2 cellular contexts compared by ENCODE assay signal in the genomic region with DNA sequence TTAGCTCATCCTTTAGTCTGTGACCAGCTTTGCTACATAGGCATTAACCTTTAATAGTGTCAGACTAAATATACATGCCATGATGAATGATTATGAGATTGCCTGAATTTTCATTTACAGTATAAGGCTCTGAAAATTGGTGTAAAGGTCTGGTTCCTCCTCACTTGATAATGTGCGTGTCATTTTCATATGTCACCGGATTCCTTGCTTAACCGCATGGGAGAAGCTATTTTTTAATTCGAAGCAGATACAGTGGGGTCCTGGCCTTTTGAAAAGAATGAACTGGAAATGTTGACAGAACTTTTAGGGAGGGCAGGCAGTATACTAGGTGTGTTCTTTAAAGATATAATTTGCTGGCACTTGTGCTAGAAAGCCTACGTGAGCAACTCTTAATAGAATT.
TF ChIP-seq lines count a peak whose summit lies in the region.

No MANE protein-coding gene starts in this region.

TF ChIP-seq in HCT116, 20 proteins besides CTCF, POLR2A, EP300 and RAD21 (continued from another document):
- TF ChIP-seq EZH2phosphoT487 (IDR thresholded peaks at IDR 0.05; ENCODE audit: borderline replicate concordance) (no peak), POLR2AphosphoS5 (IDR thresholded peaks at IDR 0.05; ENCODE audit: low read depth, low read length) (no peak), ZNF274 (IDR thresholded peaks at IDR 0.05; ENCODE audit: low read depth, low read length) (no peak), SP1 (IDR thresholded peaks at IDR 0.05; ENCODE audit: low read depth) (no peak), EZH2 (IDR thresholded peaks at IDR 0.05) (no peak), CBX3 (IDR thresholded peaks at IDR 0.05; ENCODE audit: low read depth) (no peak), YY1 (IDR thresholded peaks at IDR 0.05; ENCODE audit: extremely low read depth, insufficient replicate concordance, low read depth, low read length) (no peak), SRF (IDR thresholded peaks at IDR 0.05; ENCODE audit: low read depth) (no peak), ZFX (IDR thresholded peaks at IDR 0.05) (no peak), EGR1 (IDR thresholded peaks at IDR 0.05; ENCODE audit: low read depth) (no peak), MAX (IDR thresholded peaks at IDR 0.05) (no peak), FOSL1 (IDR thresholded peaks at IDR 0.05; ENCODE audit: low read depth) (no peak), SIN3A (IDR thresholded peaks at IDR 0.05; ENCODE audit: low read depth) (no peak), TCF7L2 (IDR thresholded peaks at IDR 0.05; ENCODE audit: borderline replicate concordance, extremely low read depth, insufficient read depth, insufficient read length) (no peak), CEBPB (IDR thresholded peaks at IDR 0.05; ENCODE audit: low read depth) (no peak)
- TF ChIP-seq, protein P1, sequence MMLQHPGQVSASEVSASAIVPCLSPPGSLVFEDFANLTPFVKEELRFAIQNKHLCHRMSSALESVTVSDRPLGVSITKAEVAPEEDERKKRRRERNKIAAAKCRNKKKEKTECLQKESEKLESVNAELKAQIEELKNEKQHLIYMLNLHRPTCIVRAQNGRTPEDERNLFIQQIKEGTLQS (IDR thresholded peaks at IDR 0.05), result no peak
- TF ChIP-seq, protein P2, sequence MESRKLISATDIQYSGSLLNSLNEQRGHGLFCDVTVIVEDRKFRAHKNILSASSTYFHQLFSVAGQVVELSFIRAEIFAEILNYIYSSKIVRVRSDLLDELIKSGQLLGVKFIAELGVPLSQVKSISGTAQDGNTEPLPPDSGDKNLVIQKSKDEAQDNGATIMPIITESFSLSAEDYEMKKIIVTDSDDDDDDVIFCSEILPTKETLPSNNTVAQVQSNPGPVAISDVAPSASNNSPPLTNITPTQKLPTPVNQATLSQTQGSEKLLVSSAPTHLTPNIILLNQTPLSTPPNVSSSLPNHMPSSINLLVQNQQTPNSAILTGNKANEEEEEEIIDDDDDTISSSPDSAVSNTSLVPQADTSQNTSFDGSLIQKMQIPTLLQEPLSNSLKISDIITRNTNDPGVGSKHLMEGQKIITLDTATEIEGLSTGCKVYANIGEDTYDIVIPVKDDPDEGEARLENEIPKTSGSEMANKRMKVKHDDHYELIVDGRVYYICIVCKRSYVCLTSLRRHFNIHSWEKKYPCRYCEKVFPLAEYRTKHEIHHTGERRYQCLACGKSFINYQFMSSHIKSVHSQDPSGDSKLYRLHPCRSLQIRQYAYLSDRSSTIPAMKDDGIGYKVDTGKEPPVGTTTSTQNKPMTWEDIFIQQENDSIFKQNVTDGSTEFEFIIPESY (IDR thresholded peaks at IDR 0.05; ENCODE audit: extremely low read depth, insufficient replicate concordance, low read length), result no peak
- TF ChIP-seq, protein P3, sequence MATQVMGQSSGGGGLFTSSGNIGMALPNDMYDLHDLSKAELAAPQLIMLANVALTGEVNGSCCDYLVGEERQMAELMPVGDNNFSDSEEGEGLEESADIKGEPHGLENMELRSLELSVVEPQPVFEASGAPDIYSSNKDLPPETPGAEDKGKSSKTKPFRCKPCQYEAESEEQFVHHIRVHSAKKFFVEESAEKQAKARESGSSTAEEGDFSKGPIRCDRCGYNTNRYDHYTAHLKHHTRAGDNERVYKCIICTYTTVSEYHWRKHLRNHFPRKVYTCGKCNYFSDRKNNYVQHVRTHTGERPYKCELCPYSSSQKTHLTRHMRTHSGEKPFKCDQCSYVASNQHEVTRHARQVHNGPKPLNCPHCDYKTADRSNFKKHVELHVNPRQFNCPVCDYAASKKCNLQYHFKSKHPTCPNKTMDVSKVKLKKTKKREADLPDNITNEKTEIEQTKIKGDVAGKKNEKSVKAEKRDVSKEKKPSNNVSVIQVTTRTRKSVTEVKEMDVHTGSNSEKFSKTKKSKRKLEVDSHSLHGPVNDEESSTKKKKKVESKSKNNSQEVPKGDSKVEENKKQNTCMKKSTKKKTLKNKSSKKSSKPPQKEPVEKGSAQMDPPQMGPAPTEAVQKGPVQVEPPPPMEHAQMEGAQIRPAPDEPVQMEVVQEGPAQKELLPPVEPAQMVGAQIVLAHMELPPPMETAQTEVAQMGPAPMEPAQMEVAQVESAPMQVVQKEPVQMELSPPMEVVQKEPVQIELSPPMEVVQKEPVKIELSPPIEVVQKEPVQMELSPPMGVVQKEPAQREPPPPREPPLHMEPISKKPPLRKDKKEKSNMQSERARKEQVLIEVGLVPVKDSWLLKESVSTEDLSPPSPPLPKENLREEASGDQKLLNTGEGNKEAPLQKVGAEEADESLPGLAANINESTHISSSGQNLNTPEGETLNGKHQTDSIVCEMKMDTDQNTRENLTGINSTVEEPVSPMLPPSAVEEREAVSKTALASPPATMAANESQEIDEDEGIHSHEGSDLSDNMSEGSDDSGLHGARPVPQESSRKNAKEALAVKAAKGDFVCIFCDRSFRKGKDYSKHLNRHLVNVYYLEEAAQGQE (IDR thresholded peaks at IDR 0.05; ENCODE audit: low read depth), result no peak

TF ChIP-seq in GM12878, 131 proteins besides CTCF, POLR2A, EP300 and RAD21 (continued from another document):
- TF ChIP-seq CHD2 (IDR thresholded peaks at IDR 0.05; ENCODE audit: borderline replicate concordance, low read depth, low read length) (no peak), SMAD1 (IDR thresholded peaks at IDR 0.05; ENCODE audit: low read depth, partially characterized antibody) (no peak), E4F1 (IDR thresholded peaks at IDR 0.05; ENCODE audit: borderline replicate concordance, partially characterized antibody) (no peak), RAD51 (IDR thresholded peaks at IDR 0.05) (no peak), BMI1 (IDR thresholded peaks at IDR 0.05; ENCODE audit: borderline replicate concordance) (no peak), ZNF207 (IDR thresholded peaks at IDR 0.05; ENCODE audit: borderline replicate concordance) (no peak), IKZF2 (IDR thresholded peaks at IDR 0.05) (no peak), TARDBP (IDR thresholded peaks at IDR 0.05; ENCODE audit: borderline replicate concordance) (no peak), HDGF (IDR thresholded peaks at IDR 0.05) (no peak), CBX3 (IDR thresholded peaks at IDR 0.05; ENCODE audit: borderline replicate concordance, low read depth) (no peak)
- TF ChIP-seq, protein P1 (IDR thresholded peaks at IDR 0.05; ENCODE audit: borderline replicate concordance, extremely low read depth, low read depth, low read length), result no peak
- TF ChIP-seq, protein P4, sequence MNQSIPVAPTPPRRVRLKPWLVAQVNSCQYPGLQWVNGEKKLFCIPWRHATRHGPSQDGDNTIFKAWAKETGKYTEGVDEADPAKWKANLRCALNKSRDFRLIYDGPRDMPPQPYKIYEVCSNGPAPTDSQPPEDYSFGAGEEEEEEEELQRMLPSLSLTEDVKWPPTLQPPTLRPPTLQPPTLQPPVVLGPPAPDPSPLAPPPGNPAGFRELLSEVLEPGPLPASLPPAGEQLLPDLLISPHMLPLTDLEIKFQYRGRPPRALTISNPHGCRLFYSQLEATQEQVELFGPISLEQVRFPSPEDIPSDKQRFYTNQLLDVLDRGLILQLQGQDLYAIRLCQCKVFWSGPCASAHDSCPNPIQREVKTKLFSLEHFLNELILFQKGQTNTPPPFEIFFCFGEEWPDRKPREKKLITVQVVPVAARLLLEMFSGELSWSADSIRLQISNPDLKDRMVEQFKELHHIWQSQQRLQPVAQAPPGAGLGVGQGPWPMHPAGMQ (IDR thresholded peaks at IDR 0.05; ENCODE audit: borderline replicate concordance), result no peak
